23 cellular contexts compared by ENCODE assay signal in the genomic region with DNA sequence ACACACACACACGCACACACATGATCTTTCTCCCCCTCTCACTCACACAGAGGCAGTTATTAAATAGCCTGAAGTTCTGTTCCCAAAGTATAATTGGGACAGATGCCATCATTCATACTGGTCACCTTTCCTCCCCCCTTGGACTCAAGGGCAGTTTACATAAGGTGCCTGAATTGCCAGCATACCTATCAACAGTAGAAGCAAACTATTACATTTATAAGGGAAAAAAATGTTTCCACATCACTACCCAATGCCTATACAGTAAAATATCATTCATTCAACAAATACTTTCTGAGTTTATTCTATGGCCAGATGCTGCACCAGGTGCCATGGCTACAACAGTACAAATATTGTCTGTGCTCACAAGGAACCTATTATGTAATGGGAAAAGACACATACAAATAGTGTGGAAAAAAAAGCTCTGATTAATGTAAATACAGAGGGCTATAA. TPM values are rescaled to one million over a fixed set of nuclear protein-coding genes. Genes with fewer than 3 reads are reported as not detected.
DNase-seq lines count a peak whose midpoint lies in the region; TF ChIP-seq lines count a peak whose summit lies in the region.
"Had no signal": no experiment of that assay in that cellular context is flagged by ENCODE, and none has a peak within 500 bp of the region (broad histone marks: within the 10 kb centered on the region; RNA-seq: fewer than 3 reads in every experiment).

No MANE protein-coding gene starts in this region.

- peak; percentile 62 for DNase-seq in DMS153 (lab: John Stamatoyannopoulos, UW)
- no peak for DNase-seq in DMS153 treated with DMSO at 0.1 percent for 48 hours (lab: John Stamatoyannopoulos, UW; ENCODE audit: unreplicated experiment)
- peak; percentile 31 to 43 for DNase-seq in SHP77 (lab: John Stamatoyannopoulos, UW)
- no peak for DNase-seq in type B pancreatic cell (ENCODE audit: extremely low spot score, unreplicated experiment)
- no peak for DNase-seq in NCI-H2107 treated with DMSO at 0.1 percent for 48 hours (lab: John Stamatoyannopoulos, UW; ENCODE audit: unreplicated experiment)
- no peak for DNase-seq in HUDEP-2 (lab: John Stamatoyannopoulos, UW; ENCODE audit: unreplicated experiment in 76 of 76)
- no peak for DNase-seq in GM23248
- DNase-seq: activated CD4-positive, alpha-beta T cell treated with anti-CD3 and anti-CD28 coated beads for 48 hours; activated CD8-positive, alpha-beta memory T cell treated with anti-CD3 and anti-CD28 coated beads, Interleukin-2, amount 50 U/mL, for 48 hours; activated gamma-delta T cell; amygdala; naive B cell; NCI-H1436 treated with DMSO at 0.1 percent for 48 hours; NCI-H510A; OCI-M1; stimulated activated CD4-positive, alpha-beta T cell treated with anti-CD3 and anti-CD28 coated beads, Interleukin-2, amount 100 ng/mL, for 48 hours had no signal

- H3K4me3 ChIP-seq in liver (ENCODE audit: low read depth in 1 of 3, low read length in 3 of 3) (no peak overlapping the region), GM23248 (no peak overlapping the region)
- H3K4me3 ChIP-seq: BLaER1 had no signal

- H3K27me3 ChIP-seq in liver (ENCODE audit: control insufficient read depth in 4 of 4, insufficient read depth in 4 of 4, low read length in 3 of 4) (no peaks in the 10 kb centered on the region), GM23248 (replicated peaks; ENCODE audit: insufficient read depth) (no peaks in the 10 kb centered on the region)
- H3K27me3 ChIP-seq: BLaER1 had no signal

- no peak for TF ChIP-seq RAD21 in liver (IDR thresholded peaks at IDR 0.05)

- no peaks in the 10 kb centered on the region for H4K20me1 ChIP-seq in GM23248 (ENCODE audit: insufficient read depth)
- H4K20me1 ChIP-seq: BLaER1 had no signal

- no peak overlapping the region for H3K4me2 ChIP-seq in GM23248 (ENCODE audit: unreplicated experiment)
- H3K4me2 ChIP-seq: BLaER1 had no signal

- H3K9ac ChIP-seq in liver (ENCODE audit: low read depth in 1 of 2, low read length in 2 of 2) (no peak overlapping the region), GM23248 (no peak overlapping the region)
- H3K9ac ChIP-seq: BLaER1, parathyroid adenoma had no signal

- in situ Hi-C loops in GM23248 (cut with MboI): no loop called here

- H3K27ac ChIP-seq in liver (ENCODE audit: low read depth in 1 of 2, low read length in 2 of 2) (no peak overlapping the region), GM23248 (no peak overlapping the region)
- H3K27ac ChIP-seq: BLaER1, parathyroid adenoma had no signal

- TF ChIP-seq CTCF in liver (IDR thresholded peaks at IDR 0.05; ENCODE audit: low read depth, low read length, missing input control) (no peak), type B pancreatic cell (conservative IDR thresholded peaks at IDR 0.05) (no peak)

- WGBS in liver: 72% methylated on average over 1 of the region's 1 CpG
- 94 to 97% methylated on average over 1 of the region's 1 CpG for WGBS in GM23248 (ENCODE audit: low coverage in 1 of 2, low lambda C conversion rate in 2 of 2, missing lambda C conversion rate in 2 of 2), 2 experiments

- H3K4me1 Mint-ChIP-seq in type B pancreatic cell (ENCODE audit: unreplicated experiment): peaks cover 10% of the 10 kb centered on the region
- H3K4me1 Mint-ChIP-seq: central memory CD8-positive, alpha-beta T cell; naive B cell had no signal

- H3K9me3 ChIP-seq in liver (ENCODE audit: control insufficient read depth in 4 of 4, low read length in 3 of 4): no peaks in the 10 kb centered on the region
- no peaks in the 10 kb centered on the region for H3K9me3 ChIP-seq in GM23248 (ENCODE audit: low read depth)
- H3K9me3 ChIP-seq: BLaER1 had no signal

- peaks cover 14% of the 10 kb centered on the region for H3F3A ChIP-seq in GM23248 (ENCODE audit: insufficient read depth)

- H3K4me1 ChIP-seq in liver (ENCODE audit: control insufficient read depth in 4 of 4, insufficient read depth in 4 of 4, low read length in 3 of 4) (peaks cover 0 to 14% (median 5%) of the 10 kb centered on the region in 4 donors), GM23248 (ENCODE audit: insufficient read depth) (peaks cover 13% of the 10 kb centered on the region)
- H3K4me1 ChIP-seq: BLaER1, parathyroid adenoma had no signal

- no peak overlapping the region for H2AFZ ChIP-seq in GM23248
- H2AFZ ChIP-seq: parathyroid adenoma had no signal

- H3K9me2 ChIP-seq in GM23248 (ENCODE audit: insufficient read depth): no peaks in the 10 kb centered on the region

- peak overlapping the region; percentile 58 for H3K27ac Mint-ChIP-seq in type B pancreatic cell

- H3K4me3 Mint-ChIP-seq in type B pancreatic cell: no peak overlapping the region
- H3K4me3 Mint-ChIP-seq: central memory CD8-positive, alpha-beta T cell; naive B cell had no signal

- no peaks in the 10 kb centered on the region for H3K9me3 Mint-ChIP-seq in type B pancreatic cell
- H3K9me3 Mint-ChIP-seq: central memory CD8-positive, alpha-beta T cell; naive B cell had no signal

- H3K36me3 ChIP-seq in liver (ENCODE audit: control insufficient read depth in 4 of 4, insufficient read depth in 3 of 4, low read depth in 1 of 4, low read length in 3 of 4) (no peaks in the 10 kb centered on the region), GM23248 (ENCODE audit: low read depth) (peaks cover 1% of the 10 kb centered on the region; the same call in 1 of the 2 replicates)

- peaks cover 4% of the 10 kb centered on the region for H3K36me3 Mint-ChIP-seq in type B pancreatic cell
- H3K36me3 Mint-ChIP-seq: naive B cell had no signal

- H3K79me2 ChIP-seq in GM23248 (ENCODE audit: insufficient read depth): no peaks in the 10 kb centered on the region
- H3K79me2 ChIP-seq: parathyroid adenoma had no signal

- H3K27me3 Mint-ChIP-seq in type B pancreatic cell: peaks cover 12% of the 10 kb centered on the region
- H3K27me3 Mint-ChIP-seq: central memory CD8-positive, alpha-beta T cell; naive B cell had no signal

TF ChIP-seq in liver, 16 proteins besides CTCF, POLR2A, EP300 and RAD21:
- TF ChIP-seq FOXA2 (IDR thresholded peaks at IDR 0.05) (peak; percentile 31), HNF4A (conservative IDR thresholded peaks at IDR 0.05) (peak in 1 of 2 donors; percentile 37), RXRA (IDR thresholded peaks at IDR 0.05) (peak in 1 of 2 donors; percentile 9), SP1 (IDR thresholded peaks at IDR 0.05) (peak; percentile 46), GABPA (IDR thresholded peaks at IDR 0.05 in 1 of 2, conservative IDR thresholded peaks at IDR 0.05 in 1 of 2) (no peak)
- TF ChIP-seq, protein P1, sequence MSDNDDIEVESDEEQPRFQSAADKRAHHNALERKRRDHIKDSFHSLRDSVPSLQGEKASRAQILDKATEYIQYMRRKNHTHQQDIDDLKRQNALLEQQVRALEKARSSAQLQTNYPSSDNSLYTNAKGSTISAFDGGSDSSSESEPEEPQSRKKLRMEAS (IDR thresholded peaks at IDR 0.05): no peak

RNA-seq across cellular contexts. Expression of a gene that starts 6.3 kb away (rescaled TPM):
- total RNA-seq in liver (under 1 TPM in 1 of 2 donors, not detected in 1; 0.93 TPM), type B pancreatic cell (ENCODE audit: low replicate concordance) (0.46 TPM in 1 of 2 replicates, not detected in the other)
- polyA plus RNA-seq in liver (under 1 TPM; 0.28 to 0.89 TPM), GM23248 (2016; fragmentation: Nextera tagmentation; extraction: Ambion mirVana) (0.14 and 0.71 TPM in 2 replicates)
- not detected in 2 replicates for total RNA-seq in GM23248 (2014; rRNA removed; shearing (Covaris generic))
- total RNA-seq: esophagus mucosa, glomerular endothelial cell had no signal

RNA-seq across cellular contexts. Expression of a gene that starts 6.4 kb away (rescaled TPM):
- 10 to 100 TPM; 62.3 to 74.1 TPM for total RNA-seq in liver
- 100 to 1,000 TPM; 132 to 294 TPM for polyA plus RNA-seq in liver
- total RNA-seq in type B pancreatic cell (ENCODE audit: low replicate concordance): 82.2 and 93.9 TPM in 2 replicates
- total RNA-seq in GM23248 (2014; rRNA removed; shearing (Covaris generic)): 39.1 and 48.0 TPM in 2 replicates
- polyA plus RNA-seq in GM23248 (2016; fragmentation: Nextera tagmentation; extraction: Ambion mirVana): 125 TPM in 2 replicates

RNA-seq across cellular contexts. Expression of a gene that starts 19.1 kb away (rescaled TPM):
- total RNA-seq in liver (10 to 100 TPM; 47.6 to 64.1 TPM), type B pancreatic cell (ENCODE audit: low replicate concordance) (62.5 and 72.1 TPM in 2 replicates)
- polyA plus RNA-seq in liver (10 to 100 TPM; 37.7 to 44.2 TPM), GM23248 (2016; fragmentation: Nextera tagmentation; extraction: Ambion mirVana) (105 and 117 TPM in 2 replicates)
- 134 and 191 TPM in 2 replicates for total RNA-seq in GM23248 (2014; rRNA removed; shearing (Covaris generic))

RNA-seq across cellular contexts. Expression of a gene that starts 24.5 kb away (rescaled TPM):
- 1 to 10 TPM in 1 of 2 donors, under 1 TPM in 1; 0.33 to 7.5 TPM for total RNA-seq in liver
- under 1 TPM; 0.40 to 0.60 TPM for polyA plus RNA-seq in liver
- 2.7 and 4.2 TPM in 2 replicates for total RNA-seq in type B pancreatic cell (ENCODE audit: low replicate concordance)
- total RNA-seq in GM23248 (2014; rRNA removed; shearing (Covaris generic)): 3.0 and 3.4 TPM in 2 replicates
- 11.4 and 12.6 TPM in 2 replicates for polyA plus RNA-seq in GM23248 (2016; fragmentation: Nextera tagmentation; extraction: Ambion mirVana)
- total RNA-seq: skeletal muscle tissue had no signal

RNA-seq across cellular contexts. Expression of a gene that starts 28.3 kb away (rescaled TPM):
- 10 to 100 TPM; 25.0 to 46.7 TPM for total RNA-seq in liver
- 10 to 100 TPM; 33.0 to 55.3 TPM for polyA plus RNA-seq in liver
- 116 and 120 TPM in 2 replicates for total RNA-seq in type B pancreatic cell (ENCODE audit: low replicate concordance)
- 88.1 and 104 TPM in 2 replicates for total RNA-seq in GM23248 (2014; rRNA removed; shearing (Covaris generic))
- polyA plus RNA-seq in GM23248 (2016; fragmentation: Nextera tagmentation; extraction: Ambion mirVana): 170 and 176 TPM in 2 replicates

Comparison
In these comparisons a context has a peak if more than half of its experiments do, and no peak if none do; other contexts are left out.
1. DNase-seq: peak in DMS153 (single experiment) and SHP77 (2 of 2); none in DMS153 treated with DMSO at 0.1 percent for 48 hours (single experiment), type B pancreatic cell (single experiment), NCI-H2107 treated with DMSO at 0.1 percent for 48 hours (single experiment), HUDEP-2 (0 of 76) and GM23248 (single experiment).